1 cellular context compared by ENCODE assay signal in the genomic region with DNA sequence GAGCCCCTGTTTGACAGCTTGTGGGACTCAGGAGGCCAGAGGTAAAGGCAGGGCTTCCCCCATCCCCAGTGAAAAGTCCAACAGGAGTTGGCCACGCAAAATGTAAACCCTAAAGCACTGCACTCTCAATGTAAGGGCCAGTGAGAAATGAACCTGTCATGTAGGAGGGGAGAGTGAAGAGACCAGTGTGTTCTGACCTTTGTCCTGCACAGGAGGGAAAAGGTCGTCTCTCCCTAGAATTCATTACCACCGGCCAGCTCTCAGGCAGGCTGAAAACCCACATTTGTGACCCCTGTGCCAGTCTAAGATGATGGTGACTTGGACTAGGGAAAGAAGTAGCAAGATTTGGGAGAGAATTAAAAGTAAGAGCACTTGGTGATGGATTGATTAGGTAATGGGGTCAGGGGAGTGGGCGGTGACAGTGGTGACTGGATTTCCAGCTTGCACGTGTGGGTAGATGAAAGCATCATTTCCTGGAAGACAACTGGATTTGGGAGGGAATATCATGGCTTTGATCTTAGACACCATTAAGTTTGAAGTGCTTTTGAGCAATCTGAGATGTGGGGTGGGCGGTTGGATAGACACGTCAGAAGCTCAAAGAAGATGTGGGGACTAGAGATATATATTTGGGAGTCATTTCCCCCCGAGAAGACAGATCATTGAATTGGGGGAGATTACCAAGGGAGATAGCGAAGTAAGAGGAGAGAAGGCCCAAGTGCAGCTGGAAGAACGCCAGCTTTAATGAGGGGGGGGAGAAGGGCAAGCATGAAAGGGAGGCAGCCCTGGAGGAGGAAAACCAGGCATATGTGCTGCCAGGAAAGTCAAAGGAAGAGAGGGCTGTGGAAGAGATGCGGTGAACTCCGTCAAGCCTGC.
TF ChIP-seq lines count a peak whose summit lies in the region.

No MANE protein-coding gene starts in this region.

TF ChIP-seq in HEK293, 187 proteins besides CTCF, POLR2A, EP300 and RAD21 (continued from another document):
- TF ChIP-seq, protein P1, sequence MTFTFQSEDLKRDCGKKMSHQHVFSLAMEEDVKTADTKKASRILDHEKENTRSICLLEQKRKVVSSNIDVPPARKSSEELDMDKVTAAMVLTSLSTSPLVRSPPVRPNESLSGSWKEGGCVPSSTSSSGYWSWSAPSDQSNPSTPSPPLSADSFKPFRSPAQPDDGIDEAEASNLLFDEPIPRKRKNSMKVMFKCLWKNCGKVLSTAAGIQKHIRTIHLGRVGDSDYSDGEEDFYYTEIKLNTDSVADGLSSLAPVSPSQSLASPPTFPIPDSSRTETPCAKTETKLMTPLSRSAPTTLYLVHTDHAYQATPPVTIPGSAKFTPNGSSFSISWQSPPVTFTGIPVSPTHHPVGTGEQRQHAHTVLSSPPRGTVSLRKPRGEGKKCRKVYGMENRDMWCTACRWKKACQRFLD (tag by site-specific recombination; IDR thresholded peaks at IDR 0.05), result no peak
- TF ChIP-seq GFI1B (tag by site-specific recombination; IDR thresholded peaks at IDR 0.05) (no peak), SP7 (tag by site-specific recombination; IDR thresholded peaks at IDR 0.05) (peak; percentile 88), TRIM28 (IDR thresholded peaks at IDR 0.05; ENCODE audit: borderline replicate concordance, low read length) (no peak), ZNF621 (tag by site-specific recombination; IDR thresholded peaks at IDR 0.05) (no peak), ZNF776 (tag by site-specific recombination; IDR thresholded peaks at IDR 0.05; ENCODE audit: borderline replicate concordance) (no peak), ZNF654 (tag by site-specific recombination; IDR thresholded peaks at IDR 0.05; ENCODE audit: low read depth) (no peak), ZNF473 (tag by site-specific recombination; IDR thresholded peaks at IDR 0.05) (no peak), ZNF404 (tag by site-specific recombination; IDR thresholded peaks at IDR 0.05) (no peak), ZNF626 (tag by site-specific recombination; IDR thresholded peaks at IDR 0.05) (no peak), ZFP69B (tag by site-specific recombination; IDR thresholded peaks at IDR 0.05) (no peak), ZNF157 (tag by site-specific recombination; IDR thresholded peaks at IDR 0.05) (no peak), ZNF311 (tag by site-specific recombination; IDR thresholded peaks at IDR 0.05; ENCODE audit: borderline replicate concordance) (no peak), ZNF558 (tag by site-specific recombination; IDR thresholded peaks at IDR 0.05) (no peak), SETDB1 (IDR thresholded peaks at IDR 0.05; ENCODE audit: insufficient read length, low read length) (no peak), ZNF112 (tag by site-specific recombination; IDR thresholded peaks at IDR 0.05) (no peak), ZNF561 (tag by site-specific recombination; IDR thresholded peaks at IDR 0.05; ENCODE audit: borderline replicate concordance) (no peak), HOXC10 (CRISPR knock-in tag; IDR thresholded peaks at IDR 0.05) (no peak), ZNF658 (tag by site-specific recombination; IDR thresholded peaks at IDR 0.05) (no peak), ZNF324 (tag by site-specific recombination; IDR thresholded peaks at IDR 0.05) (no peak), ZNF146 (tag by site-specific recombination; IDR thresholded peaks at IDR 0.05) (no peak), ZSCAN23 (tag by site-specific recombination; IDR thresholded peaks at IDR 0.05) (no peak), ZNF785 (tag by site-specific recombination; IDR thresholded peaks at IDR 0.05) (no peak)
- TF ChIP-seq, protein P2, sequence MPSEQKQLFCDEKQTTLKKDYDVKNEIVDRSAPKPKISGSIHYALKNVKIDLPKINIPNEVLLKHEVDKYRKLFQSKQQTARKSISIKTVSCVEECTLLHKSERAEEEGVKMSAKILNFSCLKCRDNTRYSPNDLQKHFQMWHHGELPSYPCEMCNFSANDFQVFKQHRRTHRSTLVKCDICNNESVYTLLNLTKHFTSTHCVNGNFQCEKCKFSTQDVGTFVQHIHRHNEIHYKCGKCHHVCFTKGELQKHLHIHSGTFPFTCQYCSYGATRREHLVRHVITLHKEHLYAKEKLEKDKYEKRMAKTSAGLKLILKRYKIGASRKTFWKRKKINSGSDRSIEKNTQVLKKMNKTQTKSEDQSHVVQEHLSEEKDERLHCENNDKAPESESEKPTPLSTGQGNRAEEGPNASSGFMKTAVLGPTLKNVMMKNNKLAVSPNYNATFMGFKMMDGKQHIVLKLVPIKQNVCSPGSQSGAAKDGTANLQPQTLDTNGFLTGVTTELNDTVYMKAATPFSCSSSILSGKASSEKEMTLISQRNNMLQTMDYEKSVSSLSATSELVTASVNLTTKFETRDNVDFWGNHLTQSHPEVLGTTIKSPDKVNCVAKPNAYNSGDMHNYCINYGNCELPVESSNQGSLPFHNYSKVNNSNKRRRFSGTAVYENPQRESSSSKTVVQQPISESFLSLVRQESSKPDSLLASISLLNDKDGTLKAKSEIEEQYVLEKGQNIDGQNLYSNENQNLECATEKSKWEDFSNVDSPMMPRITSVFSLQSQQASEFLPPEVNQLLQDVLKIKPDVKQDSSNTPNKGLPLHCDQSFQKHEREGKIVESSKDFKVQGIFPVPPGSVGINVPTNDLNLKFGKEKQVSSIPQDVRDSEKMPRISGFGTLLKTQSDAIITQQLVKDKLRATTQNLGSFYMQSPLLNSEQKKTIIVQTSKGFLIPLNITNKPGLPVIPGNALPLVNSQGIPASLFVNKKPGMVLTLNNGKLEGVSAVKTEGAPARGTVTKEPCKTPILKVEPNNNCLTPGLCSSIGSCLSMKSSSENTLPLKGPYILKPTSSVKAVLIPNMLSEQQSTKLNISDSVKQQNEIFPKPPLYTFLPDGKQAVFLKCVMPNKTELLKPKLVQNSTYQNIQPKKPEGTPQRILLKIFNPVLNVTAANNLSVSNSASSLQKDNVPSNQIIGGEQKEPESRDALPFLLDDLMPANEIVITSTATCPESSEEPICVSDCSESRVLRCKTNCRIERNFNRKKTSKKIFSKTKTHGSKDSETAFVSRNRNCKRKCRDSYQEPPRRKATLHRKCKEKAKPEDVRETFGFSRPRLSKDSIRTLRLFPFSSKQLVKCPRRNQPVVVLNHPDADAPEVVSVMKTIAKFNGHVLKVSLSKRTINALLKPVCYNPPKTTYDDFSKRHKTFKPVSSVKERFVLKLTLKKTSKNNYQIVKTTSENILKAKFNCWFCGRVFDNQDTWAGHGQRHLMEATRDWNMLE (tag by site-specific recombination; conservative IDR thresholded peaks at IDR 0.05; ENCODE audit: low read depth), result no peak
- TF ChIP-seq, protein P3, sequence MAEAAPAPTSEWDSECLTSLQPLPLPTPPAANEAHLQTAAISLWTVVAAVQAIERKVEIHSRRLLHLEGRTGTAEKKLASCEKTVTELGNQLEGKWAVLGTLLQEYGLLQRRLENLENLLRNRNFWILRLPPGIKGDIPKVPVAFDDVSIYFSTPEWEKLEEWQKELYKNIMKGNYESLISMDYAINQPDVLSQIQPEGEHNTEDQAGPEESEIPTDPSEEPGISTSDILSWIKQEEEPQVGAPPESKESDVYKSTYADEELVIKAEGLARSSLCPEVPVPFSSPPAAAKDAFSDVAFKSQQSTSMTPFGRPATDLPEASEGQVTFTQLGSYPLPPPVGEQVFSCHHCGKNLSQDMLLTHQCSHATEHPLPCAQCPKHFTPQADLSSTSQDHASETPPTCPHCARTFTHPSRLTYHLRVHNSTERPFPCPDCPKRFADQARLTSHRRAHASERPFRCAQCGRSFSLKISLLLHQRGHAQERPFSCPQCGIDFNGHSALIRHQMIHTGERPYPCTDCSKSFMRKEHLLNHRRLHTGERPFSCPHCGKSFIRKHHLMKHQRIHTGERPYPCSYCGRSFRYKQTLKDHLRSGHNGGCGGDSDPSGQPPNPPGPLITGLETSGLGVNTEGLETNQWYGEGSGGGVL (tag by site-specific recombination; IDR thresholded peaks at IDR 0.05), result peak; percentile 80
- TF ChIP-seq, protein P4, sequence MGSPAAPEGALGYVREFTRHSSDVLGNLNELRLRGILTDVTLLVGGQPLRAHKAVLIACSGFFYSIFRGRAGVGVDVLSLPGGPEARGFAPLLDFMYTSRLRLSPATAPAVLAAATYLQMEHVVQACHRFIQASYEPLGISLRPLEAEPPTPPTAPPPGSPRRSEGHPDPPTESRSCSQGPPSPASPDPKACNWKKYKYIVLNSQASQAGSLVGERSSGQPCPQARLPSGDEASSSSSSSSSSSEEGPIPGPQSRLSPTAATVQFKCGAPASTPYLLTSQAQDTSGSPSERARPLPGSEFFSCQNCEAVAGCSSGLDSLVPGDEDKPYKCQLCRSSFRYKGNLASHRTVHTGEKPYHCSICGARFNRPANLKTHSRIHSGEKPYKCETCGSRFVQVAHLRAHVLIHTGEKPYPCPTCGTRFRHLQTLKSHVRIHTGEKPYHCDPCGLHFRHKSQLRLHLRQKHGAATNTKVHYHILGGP (tag by site-specific recombination; IDR thresholded peaks at IDR 0.05), result peak; percentile 6; the same call in 1 of the 2 replicates
- TF ChIP-seq, protein P5, sequence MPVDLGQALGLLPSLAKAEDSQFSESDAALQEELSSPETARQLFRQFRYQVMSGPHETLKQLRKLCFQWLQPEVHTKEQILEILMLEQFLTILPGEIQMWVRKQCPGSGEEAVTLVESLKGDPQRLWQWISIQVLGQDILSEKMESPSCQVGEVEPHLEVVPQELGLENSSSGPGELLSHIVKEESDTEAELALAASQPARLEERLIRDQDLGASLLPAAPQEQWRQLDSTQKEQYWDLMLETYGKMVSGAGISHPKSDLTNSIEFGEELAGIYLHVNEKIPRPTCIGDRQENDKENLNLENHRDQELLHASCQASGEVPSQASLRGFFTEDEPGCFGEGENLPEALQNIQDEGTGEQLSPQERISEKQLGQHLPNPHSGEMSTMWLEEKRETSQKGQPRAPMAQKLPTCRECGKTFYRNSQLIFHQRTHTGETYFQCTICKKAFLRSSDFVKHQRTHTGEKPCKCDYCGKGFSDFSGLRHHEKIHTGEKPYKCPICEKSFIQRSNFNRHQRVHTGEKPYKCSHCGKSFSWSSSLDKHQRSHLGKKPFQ (tag by site-specific recombination; IDR thresholded peaks at IDR 0.05), result no peak
- TF ChIP-seq, protein P6, sequence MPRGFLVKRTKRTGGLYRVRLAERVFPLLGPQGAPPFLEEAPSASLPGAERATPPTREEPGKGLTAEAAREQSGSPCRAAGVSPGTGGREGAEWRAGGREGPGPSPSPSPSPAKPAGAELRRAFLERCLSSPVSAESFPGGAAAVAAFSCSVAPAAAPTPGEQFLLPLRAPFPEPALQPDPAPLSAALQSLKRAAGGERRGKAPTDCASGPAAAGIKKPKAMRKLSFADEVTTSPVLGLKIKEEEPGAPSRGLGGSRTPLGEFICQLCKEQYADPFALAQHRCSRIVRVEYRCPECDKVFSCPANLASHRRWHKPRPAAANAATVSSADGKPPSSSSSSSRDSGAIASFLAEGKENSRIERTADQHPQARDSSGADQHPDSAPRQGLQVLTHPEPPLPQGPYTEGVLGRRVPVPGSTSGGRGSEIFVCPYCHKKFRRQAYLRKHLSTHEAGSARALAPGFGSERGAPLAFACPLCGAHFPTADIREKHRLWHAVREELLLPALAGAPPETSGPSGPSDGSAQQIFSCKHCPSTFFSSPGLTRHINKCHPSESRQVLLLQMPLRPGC (tag by site-specific recombination; IDR thresholded peaks at IDR 0.05), result no peak
